In genomic region chr9:136473354-136473721, GRCh38 we compare ENCODE assay signal across 6 cellular contexts.
"Had no signal": no experiment of that assay in that cellular context is flagged by ENCODE, and none has a peak within 500 bp of the region (broad histone marks: within the 10 kb centered on the region; RNA-seq: fewer than 3 reads in every experiment).

No MANE protein-coding gene starts in this region.

- DNase-seq: H9, HCEC 1CT had no signal

- H3K4me3 Mint-ChIP-seq: GM23338, H9, IgD-negative memory B cell had no signal

- H3K27me3 Mint-ChIP-seq: IgD-negative memory B cell had no signal

- H3K9me3 Mint-ChIP-seq: GM23338, H9, IgD-negative memory B cell had no signal

- H3K4me1 Mint-ChIP-seq: GM23338, H9 had no signal

- ATAC-seq: GM23338, HepG2 had no signal

- H3K27ac ChIP-seq: HL-60 had no signal

- H3K27ac Mint-ChIP-seq: GM23338, IgD-negative memory B cell had no signal

- H3K36me3 Mint-ChIP-seq: IgD-negative memory B cell had no signal
